ENCODE assay signal across 8 cellular contexts in the genomic region with DNA sequence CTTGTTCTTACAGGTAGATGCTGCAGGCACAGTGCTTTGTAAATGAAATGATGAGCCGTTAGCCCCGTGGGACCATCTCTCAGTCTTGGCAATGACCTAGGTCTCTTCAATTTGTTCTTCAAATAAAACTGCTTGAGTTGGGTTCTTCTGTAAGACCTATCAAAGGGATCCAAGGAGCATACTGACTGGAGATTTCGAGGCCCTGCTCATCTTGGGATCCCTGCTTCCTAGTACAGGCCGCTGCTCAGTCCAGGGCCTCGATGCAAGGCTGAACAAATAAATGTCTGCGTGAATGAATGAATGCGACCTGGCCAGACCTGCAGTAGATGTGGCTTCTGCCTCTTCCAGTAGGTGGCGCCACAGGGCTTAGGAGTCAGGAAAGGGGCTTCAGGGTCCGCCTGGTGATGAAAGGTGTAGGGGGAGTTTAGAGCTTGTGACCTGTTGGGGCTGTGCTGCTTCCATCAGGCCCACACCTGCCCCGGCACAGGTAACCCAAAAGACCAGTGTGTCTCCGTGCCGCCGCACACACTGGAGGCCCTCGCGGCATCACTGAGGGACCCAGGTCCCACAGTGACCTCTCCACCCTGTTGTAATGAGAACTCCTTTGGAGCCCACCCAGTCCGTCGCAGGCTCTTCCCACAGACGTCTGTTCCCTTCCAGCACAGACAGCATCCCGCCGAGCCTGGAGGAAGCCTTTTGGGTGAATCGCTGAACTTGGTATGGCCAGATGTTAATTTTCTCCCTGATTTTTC. TPM values are rescaled to one million over a fixed set of nuclear protein-coding genes. Genes with fewer than 3 reads are reported as not detected.
DNase-seq lines count a peak whose midpoint lies in the region; ATAC-seq and TF ChIP-seq lines count a peak whose summit lies in the region.

No MANE protein-coding gene starts in this region.

- CTCF ChIA-PET in activated CD4-positive, alpha-beta T cell treated with anti-CD3 and anti-CD28 coated beads for 36 hours (lab: Charles Lee) = interaction anchor here (0.7 kb wide), 1 partner anchor 46 kb away, joined by 3 read pairs; no protein-coding TSS in a partner anchor
- CTCF ChIA-PET in activated CD4-positive, alpha-beta T cell treated with anti-CD3 and anti-CD28 coated beads, Interleukin-2, amount 10 ng/mL, durations not matched to agents 7 days and 5 days (lab: Charles Lee) = interaction anchor here (0.9 kb wide), 1 partner anchor 16 kb away, joined by 3 read pairs; no protein-coding TSS in a partner anchor

- TF ChIP-seq CTCF in fibroblast of villous mesenchyme (IDR thresholded peaks at IDR 0.05; ENCODE audit: insufficient read depth, low read depth, low read length) (peak; percentile 86), omental fat pad (IDR thresholded peaks at IDR 0.05) (peak in 1 of 3 donors; percentile 26)

- H3K36me3 Mint-ChIP-seq in activated CD4-positive, alpha-beta T cell treated with anti-CD3 and anti-CD28 coated beads for 36 hours (ENCODE audit: low read depth) = no peaks in the 10 kb centered on the region
- H3K36me3 Mint-ChIP-seq in activated CD4-positive, alpha-beta T cell treated with anti-CD3 and anti-CD28 coated beads, Interleukin-2, amount 10 ng/mL, durations not matched to agents 7 days and 5 days (ENCODE audit: low read depth) = no peaks in the 10 kb centered on the region

- no peak for ATAC-seq in activated CD4-positive, alpha-beta T cell treated with anti-CD3 and anti-CD28 coated beads for 36 hours
- no peak for ATAC-seq in GM21423 (IDR thresholded peaks at IDR 0.05; ENCODE audit: unreplicated experiment)
- no peak for ATAC-seq in omental fat pad (ENCODE audit: low FRiP score)

- intact Hi-C loops in activated CD4-positive, alpha-beta T cell treated with anti-CD3 and anti-CD28 coated beads for 36 hours (cut with DNase I, micrococcal nuclease) = loop anchor here (1.0 to 5.0 kb wide), 4 partner anchors 227 to 526 kb away; no protein-coding TSS in a partner anchor

- H3K27me3 Mint-ChIP-seq in activated CD4-positive, alpha-beta T cell treated with anti-CD3 and anti-CD28 coated beads for 36 hours = peaks cover 35% of the 10 kb centered on the region
- peaks cover 64% of the 10 kb centered on the region for H3K27me3 Mint-ChIP-seq in activated CD4-positive, alpha-beta T cell treated with anti-CD3 and anti-CD28 coated beads, Interleukin-2, amount 10 ng/mL, durations not matched to agents 7 days and 5 days

- H3K4me3 ChIP-seq in fibroblast of villous mesenchyme (ENCODE audit: low read depth, low read length) = no peak overlapping the region

- DNase-seq in activated CD4-positive, alpha-beta T cell treated with anti-CD3 and anti-CD28 coated beads for 36 hours = peak; percentile 80
- DNase-seq in activated CD4-positive, alpha-beta T cell treated with anti-CD3 and anti-CD28 coated beads for 1 hour = no peak
- peak; percentile 76 for DNase-seq in NCI-H128 (lab: John Stamatoyannopoulos, UW; ENCODE audit: unreplicated experiment)
- DNase-seq in activated CD4-positive, alpha-beta T cell treated with anti-CD3 and anti-CD28 coated beads, Interleukin-2, amount 10 ng/mL, durations not matched to agents 7 days and 5 days = peak; percentile 59
- peak; percentile 64 for DNase-seq in fibroblast of villous mesenchyme (ENCODE audit: low read depth)
- peak; percentile 37 for DNase-seq in pons (ENCODE audit: low spot score)
- DNase-seq in omental fat pad (ENCODE audit: low spot score) = no peak

- H3K9me3 Mint-ChIP-seq in activated CD4-positive, alpha-beta T cell treated with anti-CD3 and anti-CD28 coated beads for 36 hours (ENCODE audit: low read depth) = no peaks in the 10 kb centered on the region
- H3K9me3 Mint-ChIP-seq in activated CD4-positive, alpha-beta T cell treated with anti-CD3 and anti-CD28 coated beads, Interleukin-2, amount 10 ng/mL, durations not matched to agents 7 days and 5 days = no peaks in the 10 kb centered on the region

- H3K27ac Mint-ChIP-seq in activated CD4-positive, alpha-beta T cell treated with anti-CD3 and anti-CD28 coated beads for 36 hours = no peak overlapping the region
- no peak overlapping the region for H3K27ac Mint-ChIP-seq in activated CD4-positive, alpha-beta T cell treated with anti-CD3 and anti-CD28 coated beads, Interleukin-2, amount 10 ng/mL, durations not matched to agents 7 days and 5 days

- POLR2A ChIA-PET in activated CD4-positive, alpha-beta T cell treated with anti-CD3 and anti-CD28 coated beads for 36 hours (lab: Charles Lee) = interaction anchor here (0.6 kb wide), 1 partner anchor 412 kb away, joined by 3 read pairs; no protein-coding TSS in a partner anchor
- POLR2A ChIA-PET in activated CD4-positive, alpha-beta T cell treated with anti-CD3 and anti-CD28 coated beads, Interleukin-2, amount 10 ng/mL, durations not matched to agents 7 days and 5 days (lab: Charles Lee) = no interaction called here

- peaks cover 6% of the 10 kb centered on the region for H3K4me1 Mint-ChIP-seq in activated CD4-positive, alpha-beta T cell treated with anti-CD3 and anti-CD28 coated beads for 36 hours
- H3K4me1 Mint-ChIP-seq in activated CD4-positive, alpha-beta T cell treated with anti-CD3 and anti-CD28 coated beads, Interleukin-2, amount 10 ng/mL, durations not matched to agents 7 days and 5 days = peaks cover 12% of the 10 kb centered on the region

- H3K4me3 Mint-ChIP-seq in activated CD4-positive, alpha-beta T cell treated with anti-CD3 and anti-CD28 coated beads for 36 hours = no peak overlapping the region
- H3K4me3 Mint-ChIP-seq in activated CD4-positive, alpha-beta T cell treated with anti-CD3 and anti-CD28 coated beads, Interleukin-2, amount 10 ng/mL, durations not matched to agents 7 days and 5 days = no peak overlapping the region

RNA-seq across cellular contexts. Expression of a gene that starts 4.4 kb away (rescaled TPM):
- total RNA-seq in activated CD4-positive, alpha-beta T cell treated with anti-CD3 and anti-CD28 coated beads for 36 hours = under 1 TPM; 0.11 TPM
- total RNA-seq in activated CD4-positive, alpha-beta T cell treated with anti-CD3 and anti-CD28 coated beads, Interleukin-2, amount 10 ng/mL, durations not matched to agents 7 days and 5 days = under 1 TPM; 0.12 to 0.15 TPM
- total RNA-seq in fibroblast of villous mesenchyme (11.7 and 14.8 TPM in 2 replicates), omental fat pad (10 to 100 TPM in 1 of 4 donors, 1 to 10 TPM in 3; 3.8 to 13.6 (median 5.7) TPM)

RNA-seq across cellular contexts. Expression of a gene that starts 53.0 kb away (rescaled TPM):
- 10 to 100 TPM; 14.5 to 16.1 TPM for total RNA-seq in activated CD4-positive, alpha-beta T cell treated with anti-CD3 and anti-CD28 coated beads for 36 hours
- 10 to 100 TPM; 14.9 to 17.5 TPM for total RNA-seq in activated CD4-positive, alpha-beta T cell treated with anti-CD3 and anti-CD28 coated beads, Interleukin-2, amount 10 ng/mL, durations not matched to agents 7 days and 5 days
- total RNA-seq in fibroblast of villous mesenchyme (9.3 and 17.7 TPM in 2 replicates), omental fat pad (10 to 100 TPM in 2 of 4 donors, 1 to 10 TPM in 2; 7.2 to 19.2 (median 9.9) TPM)

Comparison
In these comparisons a context has a peak if more than half of its experiments do, and no peak if none do; other contexts are left out.
1. DNase-seq: peak in activated CD4-positive, alpha-beta T cell treated with anti-CD3 and anti-CD28 coated beads for 36 hours (single experiment), NCI-H128 (single experiment), activated CD4-positive, alpha-beta T cell treated with anti-CD3 and anti-CD28 coated beads, Interleukin-2, amount 10 ng/mL, durations not matched to agents 7 days and 5 days (single experiment), fibroblast of villous mesenchyme (single experiment) and pons (single experiment); none in activated CD4-positive, alpha-beta T cell treated with anti-CD3 and anti-CD28 coated beads for 1 hour (single experiment) and omental fat pad (single experiment).
2. RNA of a gene that starts 4.4 kb away (total RNA-seq): 11.7 to 14.8 TPM in fibroblast of villous mesenchyme and 3.8 to 13.6 TPM in omental fat pad; 0.12 to 0.15 TPM in activated CD4-positive, alpha-beta T cell treated with anti-CD3 and anti-CD28 coated beads, Interleukin-2, amount 10 ng/mL, durations not matched to agents 7 days and 5 days and 0.11 TPM in activated CD4-positive, alpha-beta T cell treated with anti-CD3 and anti-CD28 coated beads for 36 hours; every median in the first group is over 4 times any median in the second.